2 cellular contexts compared by ENCODE assay signal in genomic region chr1:61111084-61112050, GRCh38.
TF ChIP-seq lines count a peak whose summit lies in the region.

No MANE protein-coding gene starts in this region.

TF ChIP-seq in K562, 482 proteins besides CTCF, POLR2A, EP300 and RAD21:
- TF ChIP-seq ZKSCAN1 (IDR thresholded peaks at IDR 0.05; ENCODE audit: low read depth, low read length) (peak; percentile 96), THAP12 (CRISPR knock-in tag; IDR thresholded peaks at IDR 0.05) (no peak)

TF ChIP-seq in HepG2, 621 proteins besides CTCF, POLR2A, EP300 and RAD21:
- peak; percentile 89 for TF ChIP-seq ZKSCAN1 (IDR thresholded peaks at IDR 0.05; ENCODE audit: low read length)
- TF ChIP-seq SIN3B (IDR thresholded peaks at IDR 0.05; ENCODE audit: low read length) = no peak
- TF ChIP-seq SMYD3 (CRISPR knock-in tag; IDR thresholded peaks at IDR 0.05) = no peak
- TF ChIP-seq MBD4 (IDR thresholded peaks at IDR 0.05; ENCODE audit: borderline replicate concordance, low read length) = no peak
- TF ChIP-seq EEA1 (CRISPR knock-in tag; IDR thresholded peaks at IDR 0.05; ENCODE audit: borderline replicate concordance) = no peak
- no peak for TF ChIP-seq FOXM1 (CRISPR knock-in tag; IDR thresholded peaks at IDR 0.05)
TF ChIP-seq in HepG2: peak in this region for 1.
